ENCODE assay signal across 24 cellular contexts in the genomic region with DNA sequence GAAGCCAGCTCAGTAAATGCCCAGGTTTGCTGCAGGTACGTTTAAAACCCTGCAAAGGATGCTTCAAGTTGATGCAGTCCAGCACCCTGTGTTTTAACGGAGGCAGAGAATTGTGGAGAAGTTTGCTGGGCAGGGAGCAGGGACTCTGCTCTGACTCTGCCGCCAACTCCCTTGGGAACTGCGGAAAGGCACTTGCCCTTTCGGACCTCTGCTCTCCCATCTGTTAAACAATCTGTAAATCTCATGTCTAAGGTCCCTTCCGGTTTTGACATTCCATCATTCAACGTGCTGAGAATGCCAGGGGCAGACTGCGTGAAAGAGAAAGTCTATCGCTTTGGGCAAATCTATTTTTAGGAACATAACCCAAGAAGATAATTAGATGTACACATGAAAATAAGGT.
A peak's percentile ranks its signal among the peaks of the same experiment; 100 is the strongest.
DNase-seq lines count a peak whose midpoint lies in the region; ATAC-seq, FAIRE-seq and TF ChIP-seq lines count a peak whose summit lies in the region.
"Had no signal": no experiment of that assay in that cellular context is flagged by ENCODE, and none has a peak within 500 bp of the region (broad histone marks: within the 10 kb centered on the region; RNA-seq: fewer than 3 reads in every experiment).

No MANE protein-coding gene starts in this region.

- H3K79me1 ChIP-seq in H1 (ENCODE audit: low read depth, low read length) (no peaks in the 10 kb centered on the region), mesenchymal stem cell (replicated peaks; ENCODE audit: low read length, poor library complexity, severe bottlenecking) (no peaks in the 10 kb centered on the region)

- H2BK15ac ChIP-seq in H1 (ENCODE audit: low read length) (no peak overlapping the region), mesenchymal stem cell (ENCODE audit: low read depth, poor library complexity, severe bottlenecking) (no peak overlapping the region)

- H3K27ac ChIP-seq in H1 (ENCODE audit: low read depth, low read length) (no peak overlapping the region), mesenchymal stem cell (ENCODE audit: low read length, poor library complexity, severe bottlenecking) (no peak overlapping the region), heart right ventricle (no peak overlapping the region)
- H3K27ac ChIP-seq: breast epithelium, GM23248, neutrophil, thoracic aorta had no signal

- no peak overlapping the region for H3K4me3 Mint-ChIP-seq in activated naive CD4-positive, alpha-beta T cell treated with anti-CD3 and anti-CD28 coated beads, Interleukin-2, amount 10 ng/mL, durations not matched to agents 7 days and 5 days
- H3K4me3 Mint-ChIP-seq: activated CD8-positive, alpha-beta T cell treated with anti-CD3 and anti-CD28 coated beads for 36 hours; activated T-cell treated with anti-CD3 and anti-CD28 coated beads, Interleukin-2, amount 50 U/mL, for 24 hours; CD4-positive, alpha-beta T cell; stimulated activated naive B cell treated with anti-CD40 and anti-IgM and Interleukin-4, amounts not matched to agents 10 μg/mL and 1 μg/mL and 100 μg/mL, for 72 hours had no signal

- H3K36me3 ChIP-seq in H1 (ENCODE audit: control insufficient read depth in 2 of 4, insufficient read depth in 4 of 4, low read length in 3 of 4) (no peaks in the 10 kb centered on the region), mesenchymal stem cell (ENCODE audit: control insufficient read depth in 1 of 2, insufficient read depth in 2 of 2, low read depth in 1 of 2, low read length in 2 of 2) (no peaks in the 10 kb centered on the region), heart right ventricle (no peaks in the 10 kb centered on the region)
- H3K36me3 ChIP-seq: breast epithelium, neutrophil, thoracic aorta had no signal

- no peak overlapping the region for H3K27ac Mint-ChIP-seq in activated naive CD4-positive, alpha-beta T cell treated with anti-CD3 and anti-CD28 coated beads, Interleukin-2, amount 10 ng/mL, durations not matched to agents 7 days and 5 days
- H3K27ac Mint-ChIP-seq: activated CD8-positive, alpha-beta T cell treated with anti-CD3 and anti-CD28 coated beads for 36 hours; activated T-cell treated with anti-CD3 and anti-CD28 coated beads, Interleukin-2, amount 50 U/mL, for 24 hours; CD4-positive, alpha-beta T cell; stimulated activated naive B cell treated with anti-CD40 and anti-IgM and Interleukin-4, amounts not matched to agents 10 μg/mL and 1 μg/mL and 100 μg/mL, for 72 hours had no signal

- H3K36me3 Mint-ChIP-seq in activated naive CD4-positive, alpha-beta T cell treated with anti-CD3 and anti-CD28 coated beads, Interleukin-2, amount 10 ng/mL, durations not matched to agents 7 days and 5 days = no peaks in the 10 kb centered on the region
- H3K36me3 Mint-ChIP-seq: stimulated activated naive B cell treated with anti-CD40 and anti-IgM and Interleukin-4, amounts not matched to agents 10 μg/mL and 1 μg/mL and 100 μg/mL, for 72 hours had no signal

- H3K79me2 ChIP-seq in H1 (ENCODE audit: control insufficient read depth in 1 of 2, insufficient read depth in 2 of 2, low read length in 2 of 2) = no peaks in the 10 kb centered on the region

- TF ChIP-seq EP300 in H1 (IDR thresholded peaks at IDR 0.05; ENCODE audit: borderline replicate concordance in 1 of 2, low read depth in 2 of 2, low read length in 2 of 2) = no peak

- H2BK20ac ChIP-seq in H1 (ENCODE audit: low read length) = no peak overlapping the region

- H3K9me3 ChIP-seq in H1 (ENCODE audit: insufficient read depth in 2 of 2, low read depth in 1 of 2, low read length in 1 of 2) (no peaks in the 10 kb centered on the region), mesenchymal stem cell (ENCODE audit: control insufficient read depth, low read length) (no peaks in the 10 kb centered on the region), heart right ventricle (no peaks in the 10 kb centered on the region)
- H3K9me3 ChIP-seq: breast epithelium, neutrophil, thoracic aorta had no signal

- POLR2A ChIA-PET in H1 (lab: Charles Lee; ENCODE audit: partially characterized antibody) = no interaction called here

- H3K27me3 Mint-ChIP-seq in activated naive CD4-positive, alpha-beta T cell treated with anti-CD3 and anti-CD28 coated beads, Interleukin-2, amount 10 ng/mL, durations not matched to agents 7 days and 5 days = peaks cover 53% of the 10 kb centered on the region

- H3K27me3 ChIP-seq in H1 (replicated peaks in 1 of 4; ENCODE audit: control insufficient read depth in 3 of 4, extremely low read depth in 1 of 4, insufficient read depth in 3 of 4, low read length in 3 of 4) = peaks cover 0 to 28% (median 18%) of the 10 kb centered on the region in 4 experiments; a peak in 5 of 7 replicates
- H3K27me3 ChIP-seq in mesenchymal stem cell (ENCODE audit: control insufficient read depth in 1 of 2, insufficient read depth in 1 of 2, low read length in 2 of 2) = peaks cover 44 to 51% of the 10 kb centered on the region in 2 experiments
- H3K27me3 ChIP-seq in heart right ventricle = peaks cover 0 to 77% (median 49%) of the 10 kb centered on the region in 7 donors
- H3K27me3 ChIP-seq: breast epithelium had no signal

- H4K8ac ChIP-seq in H1 (ENCODE audit: extremely low read depth, insufficient read depth, low read length) (no peak overlapping the region), mesenchymal stem cell (ENCODE audit: low read length) (no peak overlapping the region)

- no peaks in the 10 kb centered on the region for H3K9me3 Mint-ChIP-seq in activated naive CD4-positive, alpha-beta T cell treated with anti-CD3 and anti-CD28 coated beads, Interleukin-2, amount 10 ng/mL, durations not matched to agents 7 days and 5 days
- H3K9me3 Mint-ChIP-seq: activated CD8-positive, alpha-beta T cell treated with anti-CD3 and anti-CD28 coated beads for 36 hours; activated T-cell treated with anti-CD3 and anti-CD28 coated beads, Interleukin-2, amount 50 U/mL, for 24 hours; CD4-positive, alpha-beta T cell; stimulated activated naive B cell treated with anti-CD40 and anti-IgM and Interleukin-4, amounts not matched to agents 10 μg/mL and 1 μg/mL and 100 μg/mL, for 72 hours had no signal

- no peak for TF ChIP-seq CTCF in H1 (IDR thresholded peaks at IDR 0.05; ENCODE audit: control extremely low read depth in 1 of 3, insufficient read depth in 1 of 3, low read depth in 1 of 3, low read length in 3 of 3)
- no peak for TF ChIP-seq CTCF in heart right ventricle (IDR thresholded peaks at IDR 0.05)

- DNase-seq in GM19239 (ENCODE audit: insufficient read length, low spot score) (no peak), NCI-H69 (lab: John Stamatoyannopoulos, UW) (peak; percentile 69), H1 (ENCODE audit: low read depth in 1 of 2, low spot score in 2 of 2) (no peak), mesenchymal stem cell (peak; percentile 70), heart right ventricle (no peak), NCI-H128 (lab: John Stamatoyannopoulos, UW; ENCODE audit: unreplicated experiment) (no peak), NOMO-1 treated with dmso at 0.1 percent for 144 hours (lab: John Stamatoyannopoulos, UW; ENCODE audit: unreplicated experiment) (no peak)
- DNase-seq in activated naive CD4-positive, alpha-beta T cell treated with anti-CD3 and anti-CD28 coated beads, Interleukin-2, amount 10 ng/mL, durations not matched to agents 7 days and 5 days = no peak
- DNase-seq: activated CD4-positive, CD25-positive, alpha-beta regulatory T cell treated with anti-CD3 and anti-CD28 coated beads, Interleukin-2, amount 50 U/mL, for 72 hours; activated CD8-positive, alpha-beta T cell treated with anti-CD3 and anti-CD28 coated beads for 36 hours; activated T-cell treated with anti-CD3 and anti-CD28 coated beads, Interleukin-2, amount 50 U/mL, for 24 hours; amniotic stem cell; CD4-positive, alpha-beta T cell; GM23248; head of caudate nucleus; NCI-H1417 treated with DMSO at 0.1 percent for 48 hours; NCI-H510A; stimulated activated naive B cell treated with anti-CD40 and anti-IgM and Interleukin-4, amounts not matched to agents 10 μg/mL and 1 μg/mL and 100 μg/mL, for 72 hours had no signal

- H3K14ac ChIP-seq in H1 (ENCODE audit: insufficient read length) (no peak overlapping the region), mesenchymal stem cell (ENCODE audit: low read length in 2 of 2) (no peak overlapping the region)

- TF ChIP-seq RAD21 in H1 (IDR thresholded peaks at IDR 0.05 in 1 of 2, conservative IDR thresholded peaks at IDR 0.05 in 1 of 2; ENCODE audit: low read depth in 2 of 2, low read length in 2 of 2) = no peak

- peaks cover 34% of the 10 kb centered on the region for H3K4me1 Mint-ChIP-seq in activated naive CD4-positive, alpha-beta T cell treated with anti-CD3 and anti-CD28 coated beads, Interleukin-2, amount 10 ng/mL, durations not matched to agents 7 days and 5 days

- no peak overlapping the region for H4K5ac ChIP-seq in H1 (ENCODE audit: insufficient read length, low read depth, low read length)

- H3K4me1 ChIP-seq in H1 (replicated peaks in 1 of 4; ENCODE audit: control insufficient read depth in 3 of 4, insufficient read depth in 4 of 4, low read length in 3 of 4) (peaks cover 20 to 32% (median 29%) of the 10 kb centered on the region in 4 experiments), mesenchymal stem cell (ENCODE audit: control insufficient read depth, insufficient read depth, low read depth, low read length) (peaks cover 35% of the 10 kb centered on the region), heart right ventricle (peaks cover 3 to 22% (median 8%) of the 10 kb centered on the region in 9 donors)

- H2BK120ac ChIP-seq in H1 (replicated peaks; ENCODE audit: low read depth, low read length) (peak overlapping the region; percentile 2), mesenchymal stem cell (ENCODE audit: low read depth, low read length) (no peak overlapping the region)

- ATAC-seq in heart right ventricle = no peak
- ATAC-seq: activated CD8-positive, alpha-beta T cell treated with anti-CD3 and anti-CD28 coated beads for 36 hours; GM12878; stimulated activated naive B cell treated with anti-CD40 and anti-IgM and Interleukin-4, amounts not matched to agents 10 μg/mL and 1 μg/mL and 100 μg/mL, for 72 hours had no signal

- H4K91ac ChIP-seq in H1 (replicated peaks; ENCODE audit: insufficient read length, low read length) (no peak overlapping the region), mesenchymal stem cell (ENCODE audit: low read length) (no peak overlapping the region)

- H2BK5ac ChIP-seq in H1 (ENCODE audit: low read depth, low read length) (no peak overlapping the region), mesenchymal stem cell (ENCODE audit: low read depth, low read length, poor library complexity, severe bottlenecking) (no peak overlapping the region)

- TF ChIP-seq POLR2A in H1 (IDR thresholded peaks at IDR 0.05; ENCODE audit: control extremely low read depth in 1 of 2, low read depth in 2 of 2, low read length in 2 of 2) = no peak

- no peak overlapping the region; a peak in 1 of 7 replicates for H3K9ac ChIP-seq in H1 (replicated peaks in 1 of 4; ENCODE audit: extremely low read depth in 1 of 4, low read depth in 3 of 4, low read length in 3 of 4)
- H3K9ac ChIP-seq in mesenchymal stem cell (ENCODE audit: low read length) = no peak overlapping the region
- H3K9ac ChIP-seq: GM23248 had no signal

- no peak overlapping the region for H3K56ac ChIP-seq in H1 (replicated peaks; ENCODE audit: insufficient read length, low read depth, low read length)

- FAIRE-seq in GM19239 (lab: Jason Lieb, UNC) = peak; percentile 8
- no peak for FAIRE-seq in H1 (lab: Jason Lieb, UNC)
- FAIRE-seq: GM12878 had no signal

- H3K23me2 ChIP-seq in H1 (ENCODE audit: low read depth, low read length) = no peaks in the 10 kb centered on the region

- no peaks in the 10 kb centered on the region for H4K20me1 ChIP-seq in H1 (replicated peaks in 1 of 2; ENCODE audit: control insufficient read depth in 1 of 2, insufficient read depth in 2 of 2, low read length in 2 of 2)

- no peak overlapping the region for H3K18ac ChIP-seq in H1 (ENCODE audit: extremely low read depth, low read length)
- H3K18ac ChIP-seq in mesenchymal stem cell (ENCODE audit: low read depth in 1 of 2, low read length in 2 of 2) = no peak overlapping the region

- H3K4me3 ChIP-seq in H1 (ENCODE audit: extremely low read depth in 1 of 4, insufficient read depth in 2 of 4, low read depth in 3 of 4, low read length in 4 of 4) (no peak overlapping the region), mesenchymal stem cell (ENCODE audit: insufficient read depth in 1 of 2, low read depth in 1 of 2, low read length in 2 of 2) (no peak overlapping the region), heart right ventricle (no peak overlapping the region)
- H3K4me3 ChIP-seq: breast epithelium, GM12878, GM23248, lung, smooth muscle cell, thoracic aorta had no signal

- intact Hi-C loops in heart right ventricle (cut with DNase I) = loop anchor here in 1 of 10 donors (5.0 kb wide), 1 partner anchor 625 kb away; no protein-coding TSS in a partner anchor

- H2AFZ ChIP-seq in H1 (ENCODE audit: low read length) (no peak overlapping the region), mesenchymal stem cell (ENCODE audit: low read depth, low read length) (no peak overlapping the region)
- H2AFZ ChIP-seq: GM23248 had no signal

- H3K23ac ChIP-seq in H1 (ENCODE audit: insufficient read length) = no peak overlapping the region
- no peak overlapping the region for H3K23ac ChIP-seq in mesenchymal stem cell (ENCODE audit: low read length in 2 of 2)

- H2AK5ac ChIP-seq in H1 (ENCODE audit: low read depth, low read length) (no peak overlapping the region), mesenchymal stem cell (ENCODE audit: low read length, severe bottlenecking) (no peak overlapping the region)

- H3K4me2 ChIP-seq in H1 (ENCODE audit: insufficient read depth in 1 of 2, low read depth in 2 of 2, low read length in 2 of 2) = peak overlapping the region in 1 of 2 experiments; percentile 33; a peak in 1 of 4 replicates
- no peak overlapping the region for H3K4me2 ChIP-seq in mesenchymal stem cell (ENCODE audit: low read length, poor library complexity, severe bottlenecking)
- H3K4me2 ChIP-seq: smooth muscle cell had no signal

- WGBS in H1 (ENCODE audit: extremely low coverage in 1 of 2, insufficient coverage in 1 of 2, insufficient read length in 1 of 2, insufficient replicate concordance in 2 of 2, low coverage in 1 of 2, low lambda C conversion rate in 2 of 2, missing lambda C conversion rate in 1 of 2), 2 experiments = 56% methylated on average over 9 of the region's 9 CpGs; no CpG with 5 or more reads in 1 of the 2 experiments
- WGBS in mesenchymal stem cell = 5% methylated on average over 5 of the region's 9 CpGs
- WGBS in heart right ventricle, 2 donors = 58 to 62% methylated on average over 9 of the region's 9 CpGs

- H3K4ac ChIP-seq in H1 (replicated peaks; ENCODE audit: insufficient read length, low read depth, low read length) (no peak overlapping the region), mesenchymal stem cell (ENCODE audit: low read depth in 1 of 2, low read length in 2 of 2) (no peak overlapping the region)

- CTCF ChIA-PET in H1 (lab: Charles Lee; ENCODE audit: partially characterized antibody) = interaction anchor here (1.3 to 6.3 kb wide), 2 partner anchors 11 to 537 kb away, joined by 4 to 64 read pairs; no protein-coding TSS in a partner anchor
- CTCF ChIA-PET in activated naive CD4-positive, alpha-beta T cell treated with anti-CD3 and anti-CD28 coated beads, Interleukin-2, amount 10 ng/mL, durations not matched to agents 7 days and 5 days (lab: Charles Lee) = interaction anchor here (1.2 to 5.4 kb wide), 4 partner anchors 8 to 567 kb away, joined by 3 to 35 read pairs (median 5); no protein-coding TSS in a partner anchor

- H2BK12ac ChIP-seq in H1 (ENCODE audit: low read depth, low read length) = no peak overlapping the region
- H2BK12ac ChIP-seq in mesenchymal stem cell (ENCODE audit: low read length in 2 of 2) = no peak overlapping the region

Comparison
In these comparisons a context has a peak if more than half of its experiments do, and no peak if none do; other contexts are left out.
1. DNase-seq: peak in NCI-H69 (single experiment) and mesenchymal stem cell (single experiment); none in GM19239 (single experiment), H1 (0 of 2), heart right ventricle (0 of 2), NCI-H128 (single experiment), NOMO-1 treated with dmso at 0.1 percent for 144 hours (single experiment) and activated naive CD4-positive, alpha-beta T cell treated with anti-CD3 and anti-CD28 coated beads, Interleukin-2, amount 10 ng/mL, durations not matched to agents 7 days and 5 days (single experiment).